Comparison of ENCODE assay signal across 1 cellular context in the genomic region with DNA sequence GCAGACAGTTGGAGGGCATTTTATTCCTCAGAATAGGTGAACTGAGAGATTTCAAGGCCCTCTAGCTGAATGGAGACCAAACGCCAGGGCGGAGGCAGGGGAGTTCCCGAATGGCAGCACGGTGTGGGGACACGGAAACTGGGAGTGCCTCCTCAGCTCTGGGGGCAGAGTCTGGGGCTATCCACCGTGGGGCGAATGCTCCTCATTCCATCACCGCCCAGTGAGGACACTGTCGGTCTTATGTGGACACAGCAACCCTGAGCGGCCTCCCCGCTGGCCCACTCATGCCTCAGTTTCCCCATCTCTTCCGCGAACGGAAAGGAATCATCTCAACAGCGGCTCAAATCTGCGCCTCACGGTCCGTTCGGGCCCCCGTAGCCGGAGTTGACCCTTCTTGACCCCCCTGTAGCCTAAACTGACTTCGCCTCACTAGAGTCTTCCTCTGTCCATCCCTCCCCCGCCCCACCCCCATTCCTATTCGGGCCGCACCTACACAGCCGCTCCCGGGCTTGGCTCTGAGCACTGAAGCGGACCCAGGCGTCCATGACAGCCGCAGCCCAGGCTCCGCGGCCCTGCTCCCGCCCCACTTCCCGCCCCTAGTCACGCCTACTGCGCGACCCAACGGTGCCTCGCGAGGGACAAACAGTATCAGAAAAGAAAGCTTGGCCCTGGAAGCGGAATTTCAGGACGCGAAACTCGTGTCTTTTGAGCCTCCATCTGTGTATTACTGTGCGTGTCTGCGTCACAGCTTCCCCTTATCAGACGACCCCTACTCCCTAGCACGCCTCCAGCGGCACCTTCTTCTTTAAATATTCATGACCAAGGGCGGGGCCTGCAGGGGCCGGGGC.
TF ChIP-seq lines count a peak whose summit lies in the region.

TSS of gene PEX11B (minus strand) at position 574 of the 848 bp plus-strand sequence. CDS start at position 545, 29 bp downstream.

TF ChIP-seq in HepG2, 621 proteins besides CTCF, POLR2A, EP300 and RAD21 (continued from another document and continues in another):
- TF ChIP-seq ZBTB46 (CRISPR knock-in tag; IDR thresholded peaks at IDR 0.05; ENCODE audit: borderline replicate concordance) (no peak), SNAI1 (CRISPR knock-in tag; IDR thresholded peaks at IDR 0.05; ENCODE audit: borderline replicate concordance) (0 out of 2 replicates have a peak, but pooled peaks have one; percentile 40), JUN (CRISPR knock-in tag; IDR thresholded peaks at IDR 0.05) (0 out of 2 replicates have a peak, but pooled peaks have one; percentile 47), ZNF430 (CRISPR knock-in tag; IDR thresholded peaks at IDR 0.05) (peak; percentile 57; the same call in 1 of the 2 replicates), SMYD3 (CRISPR knock-in tag; IDR thresholded peaks at IDR 0.05) (no peak), KLF12 (CRISPR knock-in tag; IDR thresholded peaks at IDR 0.05; ENCODE audit: borderline replicate concordance) (no peak), ZGPAT (CRISPR knock-in tag; IDR thresholded peaks at IDR 0.05) (no peak), SP5 (CRISPR knock-in tag; IDR thresholded peaks at IDR 0.05; ENCODE audit: borderline replicate concordance, low read depth) (peak; percentile 39; the same call in 1 of the 2 replicates), HNRNPK (IDR thresholded peaks at IDR 0.05; ENCODE audit: low read depth, low read length, poor library complexity, severe bottlenecking) (peak; percentile 74), BCLAF1 (IDR thresholded peaks at IDR 0.05) (no peak), KLF16 (CRISPR knock-in tag; IDR thresholded peaks at IDR 0.05) (peak in 1 of 2 experiments; percentile 57; a peak in 2 of 4 replicates), RERE (CRISPR knock-in tag; IDR thresholded peaks at IDR 0.05; ENCODE audit: low read depth) (no peak), HBP1 (CRISPR knock-in tag; IDR thresholded peaks at IDR 0.05; ENCODE audit: low read depth) (no peak), BRF2 (CRISPR knock-in tag; IDR thresholded peaks at IDR 0.05) (no peak), ZNF225 (CRISPR knock-in tag; IDR thresholded peaks at IDR 0.05) (peak; percentile 23; the same call in 1 of the 2 replicates), FOXP1 (IDR thresholded peaks at IDR 0.05) (no peak), FOXP1 (CRISPR knock-in tag; IDR thresholded peaks at IDR 0.05) (peak; percentile 15; the same call in 1 of the 2 replicates), PHF21A (CRISPR knock-in tag; IDR thresholded peaks at IDR 0.05) (peak; percentile 50; the same call in 1 of the 2 replicates), GATAD1 (CRISPR knock-in tag; IDR thresholded peaks at IDR 0.05) (peak; percentile 87), MZF1 (CRISPR knock-in tag; IDR thresholded peaks at IDR 0.05; ENCODE audit: borderline replicate concordance) (0 out of 2 replicates have a peak, but pooled peaks have one; percentile 15), HMG20A (CRISPR knock-in tag; IDR thresholded peaks at IDR 0.05; ENCODE audit: borderline replicate concordance) (no peak), SUZ12 (IDR thresholded peaks at IDR 0.05; ENCODE audit: low read depth, low read length) (no peak), ZNF652 (CRISPR knock-in tag; IDR thresholded peaks at IDR 0.05; ENCODE audit: borderline replicate concordance, low read depth) (no peak), DPF2 (CRISPR knock-in tag; IDR thresholded peaks at IDR 0.05; ENCODE audit: borderline replicate concordance, low read depth) (0 out of 2 replicates have a peak, but pooled peaks have one; percentile 35), ZNF772 (CRISPR knock-in tag; IDR thresholded peaks at IDR 0.05) (0 out of 2 replicates have a peak, but pooled peaks have one; percentile 47), THAP11 (CRISPR knock-in tag; IDR thresholded peaks at IDR 0.05) (peak; percentile 82)
- TF ChIP-seq, protein P1, sequence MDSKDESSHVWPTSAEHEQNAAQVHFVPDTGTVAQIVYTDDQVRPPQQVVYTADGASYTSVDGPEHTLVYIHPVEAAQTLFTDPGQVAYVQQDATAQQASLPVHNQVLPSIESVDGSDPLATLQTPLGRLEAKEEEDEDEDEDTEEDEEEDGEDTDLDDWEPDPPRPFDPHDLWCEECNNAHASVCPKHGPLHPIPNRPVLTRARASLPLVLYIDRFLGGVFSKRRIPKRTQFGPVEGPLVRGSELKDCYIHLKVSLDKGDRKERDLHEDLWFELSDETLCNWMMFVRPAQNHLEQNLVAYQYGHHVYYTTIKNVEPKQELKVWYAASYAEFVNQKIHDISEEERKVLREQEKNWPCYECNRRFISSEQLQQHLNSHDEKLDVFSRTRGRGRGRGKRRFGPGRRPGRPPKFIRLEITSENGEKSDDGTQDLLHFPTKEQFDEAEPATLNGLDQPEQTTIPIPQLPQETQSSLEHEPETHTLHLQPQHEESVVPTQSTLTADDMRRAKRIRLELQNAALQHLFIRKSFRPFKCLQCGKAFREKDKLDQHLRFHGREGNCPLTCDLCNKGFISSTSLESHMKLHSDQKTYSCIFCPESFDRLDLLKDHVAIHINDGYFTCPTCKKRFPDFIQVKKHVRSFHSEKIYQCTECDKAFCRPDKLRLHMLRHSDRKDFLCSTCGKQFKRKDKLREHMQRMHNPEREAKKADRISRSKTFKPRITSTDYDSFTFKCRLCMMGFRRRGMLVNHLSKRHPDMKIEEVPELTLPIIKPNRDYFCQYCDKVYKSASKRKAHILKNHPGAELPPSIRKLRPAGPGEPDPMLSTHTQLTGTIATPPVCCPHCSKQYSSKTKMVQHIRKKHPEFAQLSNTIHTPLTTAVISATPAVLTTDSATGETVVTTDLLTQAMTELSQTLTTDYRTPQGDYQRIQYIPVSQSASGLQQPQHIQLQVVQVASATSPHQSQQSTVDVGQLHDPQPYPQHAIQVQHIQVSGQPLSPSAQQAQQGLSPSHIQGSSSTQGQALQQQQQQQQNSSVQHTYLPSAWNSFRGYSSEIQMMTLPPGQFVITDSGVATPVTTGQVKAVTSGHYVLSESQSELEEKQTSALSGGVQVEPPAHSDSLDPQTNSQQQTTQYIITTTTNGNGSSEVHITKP (CRISPR knock-in tag; IDR thresholded peaks at IDR 0.05; ENCODE audit: low read depth): no peak
- TF ChIP-seq, protein P2, sequence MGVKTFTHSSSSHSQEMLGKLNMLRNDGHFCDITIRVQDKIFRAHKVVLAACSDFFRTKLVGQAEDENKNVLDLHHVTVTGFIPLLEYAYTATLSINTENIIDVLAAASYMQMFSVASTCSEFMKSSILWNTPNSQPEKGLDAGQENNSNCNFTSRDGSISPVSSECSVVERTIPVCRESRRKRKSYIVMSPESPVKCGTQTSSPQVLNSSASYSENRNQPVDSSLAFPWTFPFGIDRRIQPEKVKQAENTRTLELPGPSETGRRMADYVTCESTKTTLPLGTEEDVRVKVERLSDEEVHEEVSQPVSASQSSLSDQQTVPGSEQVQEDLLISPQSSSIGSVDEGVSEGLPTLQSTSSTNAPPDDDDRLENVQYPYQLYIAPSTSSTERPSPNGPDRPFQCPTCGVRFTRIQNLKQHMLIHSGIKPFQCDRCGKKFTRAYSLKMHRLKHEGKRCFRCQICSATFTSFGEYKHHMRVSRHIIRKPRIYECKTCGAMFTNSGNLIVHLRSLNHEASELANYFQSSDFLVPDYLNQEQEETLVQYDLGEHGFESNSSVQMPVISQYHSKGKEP (CRISPR knock-in tag; IDR thresholded peaks at IDR 0.05): no peak
